Comparison of ENCODE assay signal across 8 cellular contexts in genomic region chr11:7576671-7577225, GRCh38.
DNase-seq lines count a peak whose midpoint lies in the region; ATAC-seq and TF ChIP-seq lines count a peak whose summit lies in the region.
"Had no signal": no experiment of that assay in that cellular context is flagged by ENCODE, and none has a peak within 500 bp of the region (broad histone marks: within the 10 kb centered on the region; RNA-seq: fewer than 3 reads in every experiment).

No MANE protein-coding gene starts in this region.

- 15 to 18% methylated on average over 9 to 12 of the region's 12 CpGs for WGBS in tibial nerve, 2 donors

- H3K27me3 ChIP-seq in mucosa of rectum (ENCODE audit: control insufficient read depth in 2 of 2, insufficient read depth in 2 of 2, low read length in 2 of 2) (no peaks in the 10 kb centered on the region), tibial nerve (no peaks in the 10 kb centered on the region)
- H3K27me3 ChIP-seq in CD8-positive, alpha-beta T cell (ENCODE audit: insufficient read depth, low read length) = no peaks in the 10 kb centered on the region

- H3K9me3 ChIP-seq in mucosa of rectum (ENCODE audit: control insufficient read depth in 2 of 2, low read length in 2 of 2) = no peaks in the 10 kb centered on the region
- H3K9me3 ChIP-seq in tibial nerve = no peaks in the 10 kb centered on the region
- no peaks in the 10 kb centered on the region for H3K9me3 ChIP-seq in CD8-positive, alpha-beta T cell (ENCODE audit: low read length)

- peaks cover 31% of the 10 kb centered on the region for H3K27me3 Mint-ChIP-seq in CD8-positive, alpha-beta T cell (ENCODE audit: low read depth)

- no peak for TF ChIP-seq EP300 in tibial nerve (IDR thresholded peaks at IDR 0.05)

- H3K9ac ChIP-seq in mucosa of rectum (ENCODE audit: low read depth in 1 of 2, low read length in 2 of 2) = peak overlapping the region; percentile 76 to 77

- peaks cover 2% of the 10 kb centered on the region for H3K36me3 Mint-ChIP-seq in CD8-positive, alpha-beta T cell

- intact Hi-C loops in CD8-positive, alpha-beta T cell (cut with DNase I, micrococcal nuclease) = no loop called here

- H3K4me3 ChIP-seq in mucosa of rectum (ENCODE audit: low read length in 2 of 2) (peak overlapping the region; percentile 61 to 73), tibial nerve (peak overlapping the region in 3 of 4 donors; percentile 16 to 41 (median 28))
- H3K4me3 ChIP-seq in CD8-positive, alpha-beta T cell (ENCODE audit: low read depth, low read length) = no peak overlapping the region

- no peak overlapping the region for H3K27ac Mint-ChIP-seq in CD8-positive, alpha-beta T cell

- H3K9me3 Mint-ChIP-seq in CD8-positive, alpha-beta T cell = no peaks in the 10 kb centered on the region
- H3K9me3 Mint-ChIP-seq: immature natural killer cell had no signal

- H3K36me3 ChIP-seq in mucosa of rectum (ENCODE audit: control insufficient read depth in 2 of 2, insufficient read depth in 2 of 2, low read length in 2 of 2) = no peaks in the 10 kb centered on the region
- no peaks in the 10 kb centered on the region for H3K36me3 ChIP-seq in tibial nerve
- no peaks in the 10 kb centered on the region for H3K36me3 ChIP-seq in CD8-positive, alpha-beta T cell (ENCODE audit: insufficient read depth, low read length)

- no peak for TF ChIP-seq POLR2A in tibial nerve (IDR thresholded peaks at IDR 0.05)

- H3K4me1 ChIP-seq in mucosa of rectum (ENCODE audit: control insufficient read depth in 2 of 2, insufficient read depth in 2 of 2, low read length in 2 of 2) = peaks cover 71 to 76% of the 10 kb centered on the region in 2 donors
- peaks cover 0 to 97% (median 88%) of the 10 kb centered on the region in 4 donors for H3K4me1 ChIP-seq in tibial nerve
- peaks cover 36% of the 10 kb centered on the region for H3K4me1 ChIP-seq in CD8-positive, alpha-beta T cell (ENCODE audit: insufficient read depth, low read length)

- H3K4me1 Mint-ChIP-seq in CD8-positive, alpha-beta T cell (ENCODE audit: low read depth) = peaks cover 38% of the 10 kb centered on the region

- H3K27ac ChIP-seq in epithelial cell of prostate (peak overlapping the region; percentile 75), mucosa of rectum (ENCODE audit: low read depth in 2 of 2, low read length in 2 of 2) (peak overlapping the region; percentile 86 to 96), tibial nerve (peak overlapping the region; percentile 88 to 94 (median 92))
- no peak overlapping the region for H3K27ac ChIP-seq in CD8-positive, alpha-beta T cell (ENCODE audit: low read depth, low read length)

- DNase-seq in NCI-H69 (lab: John Stamatoyannopoulos, UW) = peak; percentile 31
- DNase-seq in epithelial cell of prostate (ENCODE audit: low read depth, low spot score) = no peak
- peak in 1 of 2 donors; percentile 36 for DNase-seq in tibial nerve (ENCODE audit: low spot score in 2 of 2)
- DNase-seq in NCI-H1092 treated with DMSO at 0.1 percent for 48 hours (lab: John Stamatoyannopoulos, UW) = no peak
- no peak for DNase-seq in CD8-positive, alpha-beta T cell
- DNase-seq: immature natural killer cell had no signal

- H3K4me3 Mint-ChIP-seq in CD8-positive, alpha-beta T cell = no peak overlapping the region

- TF ChIP-seq CTCF in tibial nerve (IDR thresholded peaks at IDR 0.05) = no peak
- TF ChIP-seq CTCF in CD8-positive, alpha-beta T cell (IDR thresholded peaks at IDR 0.05) = no peak

- CTCF ChIA-PET in CD8-positive, alpha-beta T cell (lab: Charles Lee) = no interaction called here

- POLR2A ChIA-PET in CD8-positive, alpha-beta T cell (lab: Charles Lee) = interaction anchor here (1.1 kb wide), 1 partner anchor 8 kb away, joined by 4 read pairs; no protein-coding TSS in a partner anchor

- no peak for ATAC-seq in HG03097 (IDR thresholded peaks at IDR 0.05; ENCODE audit: low FRiP score, unreplicated experiment)
- ATAC-seq in CD8-positive, alpha-beta T cell = no peak
